Comparison of ENCODE assay signal across 7 cellular contexts in genomic region chr5:175729829-175730277, GRCh38.
DNase-seq lines count a peak whose midpoint lies in the region; ATAC-seq and FAIRE-seq lines count a peak whose summit lies in the region.

No MANE protein-coding gene starts in this region.

- FAIRE-seq in islet of Langerhans (lab: Jason Lieb, UNC), result peak; percentile 82

- peak; percentile 89 to 92 for DNase-seq in NCI-H446 (lab: John Stamatoyannopoulos, UW)
- peak; percentile 87 for DNase-seq in activated CD4-positive, CD25-positive, alpha-beta regulatory T cell treated with anti-CD3 and anti-CD28 coated beads, Interleukin-2, amount 50 U/mL, for 16 hours (ENCODE audit: low read depth, low spot score)
- peak; percentile 82 for DNase-seq in central memory CD4-positive, alpha-beta T cell
- peak; percentile 90 to 95 (median 92) for DNase-seq in stimulated activated CD4-positive, alpha-beta T cell treated with anti-CD3 and anti-CD28 coated beads, Interleukin-1b, Interleukin-23, amount 100 ng/mL, for 24 hours (ENCODE audit: low read depth in 4 of 4, low spot score in 1 of 4)

- peak; percentile 94 for ATAC-seq in GM18511 (IDR thresholded peaks at IDR 0.05; ENCODE audit: unreplicated experiment)
- ATAC-seq in HG03175 (IDR thresholded peaks at IDR 0.05; ENCODE audit: unreplicated experiment), result peak; percentile 77

Comparison
In these comparisons a context has a peak if more than half of its experiments do, and no peak if none do; other contexts are left out.
1. Peak in every context shown above with its lines: DNase-seq and ATAC-seq.